ENCODE assay signal across 11 cellular contexts in genomic region chr2:28691774-28692281, GRCh38. TPM values are rescaled to one million over a fixed set of nuclear protein-coding genes. Genes with fewer than 3 reads are reported as not detected.
DNase-seq lines count a peak whose midpoint lies in the region; ATAC-seq and FAIRE-seq lines count a peak whose summit lies in the region.
"Had no signal": no experiment of that assay in that cellular context is flagged by ENCODE, and none has a peak within 500 bp of the region (broad histone marks: within the 10 kb centered on the region; RNA-seq: fewer than 3 reads in every experiment).

No MANE protein-coding gene starts in this region.

- no peak overlapping the region for H4K8ac ChIP-seq in neuronal stem cell (ENCODE audit: low read depth, low read length)

- no peak overlapping the region for H2BK5ac ChIP-seq in neuronal stem cell (ENCODE audit: low read length)

- FAIRE-seq in RCC 7860 (lab: Jason Lieb, UNC): no peak

- no peak overlapping the region for H2BK120ac ChIP-seq in neuronal stem cell (ENCODE audit: low read depth, low read length)

- H3K9ac ChIP-seq in neuronal stem cell (ENCODE audit: low read depth, low read length, poor library complexity): no peak overlapping the region

- no peaks in the 10 kb centered on the region for H3K27me3 ChIP-seq in neuronal stem cell (ENCODE audit: control insufficient read depth in 3 of 3, insufficient read depth in 3 of 3, low read depth in 1 of 3, low read length in 3 of 3)

- peaks cover 2% of the 10 kb centered on the region for H3K79me1 ChIP-seq in neuronal stem cell (ENCODE audit: low read depth, low read length)

- no peak overlapping the region for H3K4me3 ChIP-seq in neuronal stem cell (ENCODE audit: low read length in 2 of 2)

- H2AFZ ChIP-seq in neuronal stem cell (ENCODE audit: low read length): no peak overlapping the region

- WGBS in neuronal stem cell (ENCODE audit: extremely low coverage in 2 of 2, insufficient read length in 2 of 2, insufficient replicate concordance in 1 of 2), 2 donors: no CpG with 5 or more reads among the region's 6 CpGs

- no peak overlapping the region for H2BK12ac ChIP-seq in neuronal stem cell (ENCODE audit: low read length)

- ATAC-seq in GM21825 (IDR thresholded peaks at IDR 0.05; ENCODE audit: unreplicated experiment): no peak
- no peak for ATAC-seq in activated CD4-positive, CD25-positive, alpha-beta regulatory T cell treated with anti-CD3 and anti-CD28 coated beads, Interleukin-2, amount 50 U/mL, for 24 hours
- ATAC-seq: stimulated activated naive CD8-positive, alpha-beta T cell treated with anti-CD3 and anti-CD28 coated beads, Interleukin-15, amount 100 ng/mL, for 72 hours had no signal

- H3K27ac ChIP-seq in neuronal stem cell (replicated peaks; ENCODE audit: low read length): peak overlapping the region; percentile 23

- no peak overlapping the region for H2AK5ac ChIP-seq in neuronal stem cell (ENCODE audit: low read depth, low read length)

- H3K36me3 ChIP-seq in neuronal stem cell (replicated peaks in 1 of 2; ENCODE audit: control insufficient read depth in 2 of 2, insufficient read depth in 2 of 2, low read length in 2 of 2): no peaks in the 10 kb centered on the region

- H3K23ac ChIP-seq in neuronal stem cell (ENCODE audit: low read depth, low read length, poor library complexity): no peak overlapping the region

- H3K9me3 ChIP-seq in neuronal stem cell (replicated peaks in 1 of 2; ENCODE audit: control insufficient read depth in 2 of 2, insufficient read depth in 1 of 2, low read depth in 1 of 2, low read length in 2 of 2): peaks cover 0 to 2% of the 10 kb centered on the region in 2 donors

- H3K14ac ChIP-seq in neuronal stem cell (ENCODE audit: low read length): no peak overlapping the region

- no peak overlapping the region for H2BK15ac ChIP-seq in neuronal stem cell (ENCODE audit: low read length)

- no peak overlapping the region for H3K4ac ChIP-seq in neuronal stem cell (ENCODE audit: low read length)

- peak; percentile 95 for DNase-seq in EH (ENCODE audit: low read depth)
- peak; percentile 78 for DNase-seq in RCC 7860 (ENCODE audit: low spot score)
- peak; percentile 12 for DNase-seq in fibroblast of the conjunctiva (ENCODE audit: low read depth)
- DNase-seq in neuronal stem cell (ENCODE audit: low spot score): peak; percentile 53
- DNase-seq in stimulated activated CD4-positive, alpha-beta T cell treated with anti-CD3 and anti-CD28 coated beads, Interleukin-4, amount 100 ng/mL, for 4 hours: no peak
- no peak for DNase-seq in NCI-H510A (lab: John Stamatoyannopoulos, UW)
- DNase-seq: activated T-cell treated with anti-CD3 and anti-CD28 coated beads for 4 hours; DND-41; stimulated activated naive CD8-positive, alpha-beta T cell treated with anti-CD3 and anti-CD28 coated beads, Interleukin-15, amount 100 ng/mL, for 72 hours had no signal

- no peak overlapping the region for H3K18ac ChIP-seq in neuronal stem cell (ENCODE audit: low read length)

- no peak overlapping the region for H4K91ac ChIP-seq in neuronal stem cell (ENCODE audit: low read depth, low read length, poor library complexity)

- no peak overlapping the region for H3K4me2 ChIP-seq in neuronal stem cell (ENCODE audit: insufficient read depth, low read length, poor library complexity, severe bottlenecking)

- H3K4me1 ChIP-seq in neuronal stem cell (ENCODE audit: control insufficient read depth in 2 of 2, insufficient read depth in 1 of 2, low read depth in 1 of 2, low read length in 2 of 2): peaks cover 14 to 36% of the 10 kb centered on the region in 2 donors

RNA-seq across cellular contexts. Expression of gene PPP1CB, which starts 59.8 kb away (rescaled TPM):
- polyA plus RNA-seq in neuronal stem cell (2013, experiment 1 of 2): 84.3 TPM
- polyA plus RNA-seq in neuronal stem cell (2013, experiment 2 of 2): 88.7 TPM

Comparison
In these comparisons a context has a peak if more than half of its experiments do, and no peak if none do; other contexts are left out.
1. DNase-seq: peak in EH (single experiment), RCC 7860 (single experiment), fibroblast of the conjunctiva (single experiment) and neuronal stem cell (single experiment); none in stimulated activated CD4-positive, alpha-beta T cell treated with anti-CD3 and anti-CD28 coated beads, Interleukin-4, amount 100 ng/mL, for 4 hours (0 of 2) and NCI-H510A (single experiment).